29 cellular contexts compared by ENCODE assay signal in the genomic region with DNA sequence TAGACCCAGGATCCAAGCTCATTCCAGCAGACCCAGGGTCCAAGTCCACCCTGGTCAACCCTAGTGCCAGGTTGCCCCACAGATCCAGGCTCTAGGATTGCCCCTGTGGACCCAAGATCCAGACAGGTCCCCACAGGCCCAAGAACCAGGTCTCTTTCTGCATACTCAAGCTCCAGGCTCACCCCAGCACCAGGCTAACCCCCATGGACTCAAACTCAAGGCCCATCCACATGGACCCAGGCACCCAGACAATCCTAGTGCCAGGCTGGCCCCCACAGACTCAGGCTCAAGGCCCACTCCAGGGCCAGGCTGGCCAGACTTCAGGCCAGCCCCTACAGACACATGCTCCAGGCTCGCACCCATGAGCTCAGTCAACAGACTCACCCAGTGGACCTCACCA.
"Had no signal": no experiment of that assay in that cellular context is flagged by ENCODE, and none has a peak within 500 bp of the region (broad histone marks: within the 10 kb centered on the region; RNA-seq: fewer than 3 reads in every experiment).

No MANE protein-coding gene starts in this region.

- H3K27me3 ChIP-seq: brain microvascular endothelial cell, cardiac muscle cell had no signal

- H3K4me3 Mint-ChIP-seq: activated CD4-positive, alpha-beta memory T cell treated with anti-CD3 and anti-CD28 coated beads, Interleukin-2, amount 10 ng/mL, durations not matched to agents 7 days and 5 days; activated CD4-positive, alpha-beta T cell treated with anti-CD3 and anti-CD28 coated beads for 36 hours; activated naive CD8-positive, alpha-beta T cell; T-cell had no signal

- H3K4me1 Mint-ChIP-seq: activated CD4-positive, alpha-beta memory T cell treated with anti-CD3 and anti-CD28 coated beads, Interleukin-2, amount 10 ng/mL, durations not matched to agents 7 days and 5 days had no signal

- H3K9me3 Mint-ChIP-seq: activated CD4-positive, alpha-beta memory T cell treated with anti-CD3 and anti-CD28 coated beads, Interleukin-2, amount 10 ng/mL, durations not matched to agents 7 days and 5 days; T-cell had no signal

- H3K27me3 Mint-ChIP-seq: activated CD4-positive, alpha-beta memory T cell treated with anti-CD3 and anti-CD28 coated beads, Interleukin-2, amount 10 ng/mL, durations not matched to agents 7 days and 5 days; activated CD4-positive, alpha-beta T cell treated with anti-CD3 and anti-CD28 coated beads for 36 hours; activated naive CD8-positive, alpha-beta T cell; T-cell had no signal

- H3K27ac Mint-ChIP-seq: activated CD4-positive, alpha-beta memory T cell treated with anti-CD3 and anti-CD28 coated beads, Interleukin-2, amount 10 ng/mL, durations not matched to agents 7 days and 5 days; activated CD4-positive, alpha-beta T cell treated with anti-CD3 and anti-CD28 coated beads for 36 hours; T-cell had no signal

- H3K27ac ChIP-seq: brain microvascular endothelial cell, cardiac muscle cell, SK-N-MC had no signal

- DNase-seq: activated CD4-positive, alpha-beta memory T cell treated with anti-CD3 and anti-CD28 coated beads, Interleukin-2, amount 10 ng/mL, durations not matched to agents 7 days and 5 days; activated CD4-positive, alpha-beta T cell treated with anti-CD3 and anti-CD28 coated beads for 36 hours; activated CD4-positive, alpha-beta T cell treated with anti-CD3 and anti-CD28 coated beads, Interleukin-2, amount 50 U/mL, for 1 hour; activated CD8-positive, alpha-beta memory T cell treated with anti-CD3 and anti-CD28 coated beads, Interleukin-2, amount 50 U/mL, for 4 hours; activated effector memory CD4-positive, alpha-beta T cell treated with Interleukin-2 at 50 U/mL for 16 hours; activated naive CD4-positive, alpha-beta T cell treated with Interleukin-2 at 50 U/mL for 16 hours; amygdala; brain microvascular endothelial cell; KBM-7; NCI-H1048; NCI-H146; NCI-H1930; NCI-H2107; NCI-H2171 treated with DMSO at 0.1 percent for 48 hours; NCI-H345; NCI-H510A; NCI-H526 treated with DMSO at 0.1 percent for 48 hours; NCI-H82; NK-92 treated with Interleukin-12 subunit alpha and Interleukin-12 subunit beta, amount 100 ng/mL, for 24 hours; OCI-M1; RPMI8226; T-cell; T-helper 2 cell; T1000 had no signal

- ATAC-seq: Panc1, Right ventricle myocardium inferior, T-cell had no signal

- H3K36me3 ChIP-seq: brain microvascular endothelial cell, cardiac muscle cell had no signal

- H3K4me3 ChIP-seq: cardiac muscle cell, SK-N-MC had no signal
